Comparison of ENCODE assay signal across 23 cellular contexts in the genomic region with DNA sequence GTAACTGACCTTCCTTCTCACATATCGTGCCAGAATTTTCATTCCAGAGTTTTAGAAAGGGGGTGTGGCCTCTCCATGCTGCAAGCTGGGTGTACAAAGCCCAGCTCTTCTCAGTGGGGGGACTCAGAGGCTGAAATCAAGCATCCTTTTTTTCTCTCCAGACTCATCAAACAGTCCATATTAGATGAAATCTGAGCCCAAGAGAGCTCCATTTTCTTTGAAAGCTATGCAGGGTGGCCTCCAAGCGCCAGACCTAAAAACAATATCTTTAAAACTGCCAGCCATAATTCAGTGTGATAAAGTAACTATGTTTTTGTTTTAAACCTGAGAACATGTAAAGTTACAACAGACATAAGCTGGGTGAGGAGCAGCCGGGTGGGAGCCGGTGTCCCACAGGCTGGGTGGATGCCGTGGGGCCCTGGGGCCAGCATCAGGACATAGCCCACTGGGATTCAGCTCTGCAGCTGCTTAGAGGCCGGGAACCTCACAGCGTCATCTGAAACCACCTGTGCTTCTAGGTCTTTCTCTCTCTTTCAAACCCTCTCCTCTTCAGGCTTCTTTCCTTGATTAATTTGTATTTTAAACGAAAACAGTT.
"Had no signal": no experiment of that assay in that cellular context is flagged by ENCODE, and none has a peak within 500 bp of the region (broad histone marks: within the 10 kb centered on the region; RNA-seq: fewer than 3 reads in every experiment).

No MANE protein-coding gene starts in this region.

- H3K4me1 ChIP-seq: esophagus squamous epithelium, lower lobe of right lung, parathyroid adenoma, right lobe of liver, testis, tibial artery had no signal

- H3K36me3 ChIP-seq: esophagus squamous epithelium, lower lobe of right lung, right lobe of liver, tibial artery had no signal

- H3K27me3 ChIP-seq: esophagus squamous epithelium, right lobe of liver, testis, tibial artery had no signal

- H3K4me3 ChIP-seq: esophagus squamous epithelium, lower lobe of right lung, right lobe of liver, testis, tibial artery had no signal

- ATAC-seq: left colon; left ventricle myocardium superior; lower lobe of right lung; naive thymus-derived CD8-positive, alpha-beta T cell; right lobe of liver; stimulated activated naive CD8-positive, alpha-beta T cell treated with anti-CD3 and anti-CD28 coated beads, Interleukin-15, amount 100 ng/mL, for 72 hours had no signal

- DNase-seq: dermis blood vessel endothelial cell; effector memory CD4-positive, alpha-beta T cell; esophagus squamous epithelium; foreskin melanocyte; hypothalamus; immature natural killer cell; islet precursor cell; kidney glomerular epithelial cell; left colon; left ventricle myocardium superior; lower lobe of right lung; naive thymus-derived CD8-positive, alpha-beta T cell; right lobe of liver; small intestine; stimulated activated CD4-positive, alpha-beta T cell treated with anti-CD3 and anti-CD28 coated beads, Interleukin-12 subunit alpha, Interleukin-12 subunit beta, amount 100 ng/mL, for 4 hours; stimulated activated CD4-positive, alpha-beta T cell treated with anti-CD3 and anti-CD28 coated beads, Interleukin-1b, Interleukin-23, amount 100 ng/mL, for 48 hours; stimulated activated CD4-positive, alpha-beta T cell treated with anti-CD3 and anti-CD28 coated beads, Interleukin-4, amount 100 ng/mL, for 1 hour; stimulated activated CD8-positive, alpha-beta memory T cell treated with anti-CD3 and anti-CD28 coated beads, Interleukin-4, amount 100 ng/mL, for 48 hours; stimulated activated naive CD4-positive, alpha-beta T cell; stimulated activated naive CD8-positive, alpha-beta T cell treated with anti-CD3 and anti-CD28 coated beads, Interleukin-15, amount 100 ng/mL, for 72 hours; testis; tibial artery had no signal

- H3K9me3 ChIP-seq: right lobe of liver, testis had no signal

- H3K27ac ChIP-seq: esophagus squamous epithelium, lower lobe of right lung, parathyroid adenoma, right lobe of liver, testis, tibial artery had no signal
